ENCODE assay signal across 17 cellular contexts in the genomic region with DNA sequence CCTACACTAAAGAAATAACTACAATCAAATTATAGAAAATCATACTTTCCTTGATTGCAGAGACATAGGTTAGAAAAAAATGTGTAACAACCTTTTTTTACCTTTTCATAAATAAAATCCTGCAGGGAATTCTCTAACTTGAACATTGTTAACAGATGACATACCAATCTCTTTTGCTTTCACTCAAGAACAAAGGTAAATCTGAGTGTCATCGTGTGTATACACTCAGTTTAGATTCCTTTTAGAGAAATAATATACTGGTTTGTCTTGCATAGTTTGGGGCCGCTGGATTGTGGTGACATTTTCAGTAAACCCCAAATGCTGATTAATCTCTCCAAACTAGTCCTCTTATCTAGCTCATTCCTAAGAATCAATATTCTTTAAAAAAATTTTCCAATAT. TPM values are rescaled to one million over a fixed set of nuclear protein-coding genes. Genes with fewer than 3 reads are reported as not detected.
DNase-seq lines count a peak whose midpoint lies in the region; ATAC-seq, FAIRE-seq and TF ChIP-seq lines count a peak whose summit lies in the region.
"Had no signal": no experiment of that assay in that cellular context is flagged by ENCODE, and none has a peak within 500 bp of the region (broad histone marks: within the 10 kb centered on the region; RNA-seq: fewer than 3 reads in every experiment).

No MANE protein-coding gene starts in this region.

- POLR2A ChIA-PET in A549 (lab: Yijun Ruan, JAX) (no interaction called here), HCT116 (lab: Charles Lee) (interaction anchor here (1.1 to 8.5 kb wide), 8 partner anchors 10 to 223 kb away, joined by 3 to 71 read pairs (median 9); no protein-coding TSS in a partner anchor)

- dilution Hi-C loops in keratinocyte (cut with MboI; ENCODE audit: extremely low pct_ligation_motif_present, low sequenced_read_pairs), result loop anchor here (25.0 kb wide), 1 partner anchor 219 kb away; no protein-coding TSS in a partner anchor

- H3K27me3 Mint-ChIP-seq in activated CD8-positive, alpha-beta memory T cell treated with anti-CD3 and anti-CD28 coated beads, Interleukin-2, amount 10 ng/mL, durations not matched to agents 7 days and 5 days, result peaks cover 44% of the 10 kb centered on the region
- H3K27me3 Mint-ChIP-seq: CD4-positive, alpha-beta T cell had no signal

- H3K9me1 ChIP-seq in keratinocyte (ENCODE audit: control insufficient read depth, extremely low read depth, insufficient read depth, low read length), result no peaks in the 10 kb centered on the region

- TF ChIP-seq RAD21 in A549 (conservative IDR thresholded peaks at IDR 0.05 in 1 of 2, IDR thresholded peaks at IDR 0.05 in 1 of 2) (no peak), HCT116 (IDR thresholded peaks at IDR 0.05; ENCODE audit: low read depth) (no peak)

- H3K36me3 Mint-ChIP-seq in activated CD8-positive, alpha-beta memory T cell treated with anti-CD3 and anti-CD28 coated beads, Interleukin-2, amount 10 ng/mL, durations not matched to agents 7 days and 5 days, result no peaks in the 10 kb centered on the region

- H3K27me3 ChIP-seq in HCT116 (ENCODE audit: insufficient read depth, low read length) (no peaks in the 10 kb centered on the region), RWPE2 (ENCODE audit: insufficient read depth, poor library complexity, severe bottlenecking) (no peaks in the 10 kb centered on the region), keratinocyte (ENCODE audit: control insufficient read depth, extremely low read depth, insufficient read depth, low read length) (no peaks in the 10 kb centered on the region), MG63 (no peaks in the 10 kb centered on the region)

- H3K9me2 ChIP-seq in HCT116 (ENCODE audit: insufficient read depth), result no peaks in the 10 kb centered on the region

- H2AFZ ChIP-seq in HCT116 (ENCODE audit: low read depth, low read length, poor library complexity, severe bottlenecking) (no peak overlapping the region), keratinocyte (ENCODE audit: control insufficient read depth, low read length) (no peak overlapping the region)
- H2AFZ ChIP-seq: GM23338 had no signal

- peak overlapping the region; percentile 68 for H3K9ac ChIP-seq in HCT116 (ENCODE audit: low read length)
- no peak overlapping the region for H3K9ac ChIP-seq in keratinocyte (ENCODE audit: control insufficient read depth, extremely low read depth, insufficient read depth, low read length)

- H3K36me3 ChIP-seq in HCT116 (ENCODE audit: control insufficient read depth in 1 of 2, insufficient read depth in 2 of 2, low read length in 2 of 2), result no peaks in the 10 kb centered on the region
- no peaks in the 10 kb centered on the region for H3K36me3 ChIP-seq in RWPE2 (ENCODE audit: low read depth)
- no peaks in the 10 kb centered on the region for H3K36me3 ChIP-seq in keratinocyte (ENCODE audit: control insufficient read depth in 2 of 2, extremely low read depth in 1 of 2, insufficient read depth in 2 of 2, low read length in 2 of 2)
- no peaks in the 10 kb centered on the region for H3K36me3 ChIP-seq in MG63

- CTCF ChIA-PET in A549 (lab: Yijun Ruan, JAX), result interaction anchor here (0.9 to 1.6 kb wide), 3 partner anchors 9 to 347 kb away, joined by 3 to 6 read pairs (median 5); no protein-coding TSS in a partner anchor
- CTCF ChIA-PET in HCT116 (lab: Charles Lee), result interaction anchor here (0.8 to 1.0 kb wide), 3 partner anchors 9 to 455 kb away, joined by 3 to 4 read pairs (median 4); no protein-coding TSS in a partner anchor
- CTCF ChIA-PET in activated CD8-positive, alpha-beta memory T cell treated with anti-CD3 and anti-CD28 coated beads, Interleukin-2, amount 10 ng/mL, durations not matched to agents 7 days and 5 days (lab: Charles Lee), result interaction anchor here (0.6 to 1.9 kb wide), 4 partner anchors 9 to 463 kb away, joined by 3 to 7 read pairs (median 4); no protein-coding TSS in a partner anchor

- TF ChIP-seq CTCF in A549 (IDR thresholded peaks at IDR 0.05) (no peak), HCT116 (IDR thresholded peaks at IDR 0.05 in 2 of 3, conservative IDR thresholded peaks at IDR 0.05 in 1 of 3; ENCODE audit: borderline replicate concordance in 1 of 3, insufficient read depth in 1 of 3, low read depth in 2 of 3, low read length in 2 of 3) (no peak; a peak in 1 of 6 replicates), RWPE2 (IDR thresholded peaks at IDR 0.05; ENCODE audit: poor library complexity, severe bottlenecking) (peak; percentile 5), keratinocyte (optimal IDR thresholded peaks at IDR 0.05 in 1 of 3, IDR thresholded peaks at IDR 0.05 in 1 of 3, conservative IDR thresholded peaks at IDR 0.05 in 1 of 3; ENCODE audit: extremely low read depth in 1 of 3, insufficient read depth in 2 of 3, low read length in 3 of 3) (no peak)

- no peaks in the 10 kb centered on the region for H4K20me1 ChIP-seq in HCT116 (ENCODE audit: insufficient read depth)
- no peaks in the 10 kb centered on the region for H4K20me1 ChIP-seq in keratinocyte (ENCODE audit: control insufficient read depth, extremely low read depth, insufficient read depth, low read length)

- H3K27ac ChIP-seq in A549, result no peak overlapping the region
- H3K27ac ChIP-seq in HCT116 (ENCODE audit: low read depth, low read length), result peak overlapping the region; percentile 97
- peak overlapping the region; percentile 71 for H3K27ac ChIP-seq in RWPE2 (ENCODE audit: poor library complexity, severe bottlenecking)
- H3K27ac ChIP-seq in keratinocyte (ENCODE audit: control insufficient read depth, insufficient read depth, low read length), result no peak overlapping the region

- H3K9me3 ChIP-seq in A549, result no peaks in the 10 kb centered on the region
- no peaks in the 10 kb centered on the region for H3K9me3 ChIP-seq in HCT116 (ENCODE audit: control insufficient read depth in 1 of 2, insufficient read depth in 1 of 2, low read depth in 1 of 2, low read length in 2 of 2)
- no peaks in the 10 kb centered on the region for H3K9me3 ChIP-seq in RWPE2 (ENCODE audit: severe bottlenecking)
- H3K9me3 ChIP-seq in keratinocyte (ENCODE audit: control insufficient read depth, low read depth, low read length), result no peaks in the 10 kb centered on the region
- no peaks in the 10 kb centered on the region for H3K9me3 ChIP-seq in MG63

- DNase-seq in A549 (ENCODE audit: low read depth in 1 of 2, low spot score in 1 of 2) (no peak), HCT116 (ENCODE audit: low read depth, low spot score) (no peak), RWPE2 (ENCODE audit: low spot score) (no peak), keratinocyte (ENCODE audit: low read depth, low spot score) (no peak), MG63 (no peak)
- DNase-seq in activated CD8-positive, alpha-beta memory T cell treated with anti-CD3 and anti-CD28 coated beads, Interleukin-2, amount 10 ng/mL, durations not matched to agents 7 days and 5 days, result no peak
- no peak for DNase-seq in activated CD4-positive, alpha-beta T cell treated with anti-CD3 and anti-CD28 coated beads, Interleukin-2, amount 50 U/mL, for 1 hour
- DNase-seq: 8988T; C1 segment of cervical spinal cord; CD4-positive, alpha-beta T cell; DMS79; H7 had no signal

- H3K4me3 Mint-ChIP-seq in activated CD8-positive, alpha-beta memory T cell treated with anti-CD3 and anti-CD28 coated beads, Interleukin-2, amount 10 ng/mL, durations not matched to agents 7 days and 5 days, result no peak overlapping the region
- H3K4me3 Mint-ChIP-seq: B cell; CD4-positive, alpha-beta T cell; GM23338 had no signal

- no peak for FAIRE-seq in A549 (lab: Jason Lieb, UNC)
- no peak for FAIRE-seq in keratinocyte (lab: Jason Lieb, UNC)
- FAIRE-seq: GM18507 had no signal

- H3K27ac Mint-ChIP-seq in activated CD8-positive, alpha-beta memory T cell treated with anti-CD3 and anti-CD28 coated beads, Interleukin-2, amount 10 ng/mL, durations not matched to agents 7 days and 5 days, result no peak overlapping the region
- H3K27ac Mint-ChIP-seq: B cell; CD4-positive, alpha-beta T cell; GM23338 had no signal

- H3K4me1 ChIP-seq in A549 (0 out of 3 replicates have a peak, but pooled peaks cover 12% of the 10 kb centered on the region), HCT116 (ENCODE audit: control insufficient read depth in 1 of 2, insufficient read depth in 2 of 2, low read length in 2 of 2) (peaks cover 65 to 96% of the 10 kb centered on the region in 2 experiments), RWPE2 (ENCODE audit: insufficient read depth, poor library complexity, severe bottlenecking) (peaks cover 57% of the 10 kb centered on the region), keratinocyte (ENCODE audit: control insufficient read depth, extremely low read depth, insufficient read depth, low read length) (peaks cover 32% of the 10 kb centered on the region)

- BruUV-seq in HCT116 (replicated peaks; lab: Mats Ljungman, UMichigan), result TSS peak; percentile 50

- ATAC-seq in A549 (no peak), HCT116 (peak; percentile 12; the same call in 1 of the 2 replicates), RWPE2 (ENCODE audit: low read depth) (no peak), HG03457 (IDR thresholded peaks at IDR 0.05; ENCODE audit: unreplicated experiment) (no peak)
- ATAC-seq in activated CD8-positive, alpha-beta memory T cell treated with anti-CD3 and anti-CD28 coated beads, Interleukin-2, amount 10 ng/mL, durations not matched to agents 7 days and 5 days, result no peak
- ATAC-seq: GM23338 had no signal

- H3K4me1 Mint-ChIP-seq in activated CD8-positive, alpha-beta memory T cell treated with anti-CD3 and anti-CD28 coated beads, Interleukin-2, amount 10 ng/mL, durations not matched to agents 7 days and 5 days, result no peaks in the 10 kb centered on the region
- H3K4me1 Mint-ChIP-seq: B cell, GM23338 had no signal

- no peaks in the 10 kb centered on the region for H3K9me3 Mint-ChIP-seq in activated CD8-positive, alpha-beta memory T cell treated with anti-CD3 and anti-CD28 coated beads, Interleukin-2, amount 10 ng/mL, durations not matched to agents 7 days and 5 days (ENCODE audit: low read depth)
- H3K9me3 Mint-ChIP-seq: CD4-positive, alpha-beta T cell; GM23338 had no signal

- H3K4me3 ChIP-seq in A549 (no peak overlapping the region), HCT116 (replicated peaks in 1 of 2; ENCODE audit: low read depth in 1 of 2, low read length in 2 of 2) (peak overlapping the region in 1 of 2 experiments; percentile 28; a peak in 1 of 4 replicates), RWPE2 (ENCODE audit: severe bottlenecking) (no peak overlapping the region), keratinocyte (ENCODE audit: control insufficient read depth in 2 of 3, extremely low read depth in 1 of 3, insufficient read depth in 2 of 3, low read depth in 1 of 3, low read length in 3 of 3) (no peak overlapping the region), MG63 (no peak overlapping the region)
- H3K4me3 ChIP-seq: GM12878, GM23338 had no signal

- no peak for TF ChIP-seq POLR2A in A549 (IDR thresholded peaks at IDR 0.05; ENCODE audit: low read length)
- TF ChIP-seq POLR2A in HCT116 (IDR thresholded peaks at IDR 0.05; ENCODE audit: borderline replicate concordance, extremely low read depth, insufficient read depth, insufficient read length), result no peak

- WGBS in A549 (ENCODE audit: missing lambda C conversion rate), result 83% methylated on average over 2 of the region's 2 CpGs

- peak overlapping the region; percentile 7; the same call in 1 of the 3 replicates for H3K4me2 ChIP-seq in A549
- peak overlapping the region; percentile 70 for H3K4me2 ChIP-seq in HCT116 (ENCODE audit: low read length)
- peak overlapping the region; percentile 43 for H3K4me2 ChIP-seq in keratinocyte (ENCODE audit: control insufficient read depth, extremely low read depth, insufficient read depth, low read depth, low read length)
- H3K4me2 ChIP-seq: GM23338 had no signal

- RAD21 ChIA-PET in HCT116 (lab: Charles Lee; ENCODE audit: low non-redundant PET in 1 of 2, low total read pairs in 2 of 2, uncharacterized antibody in 2 of 2, unreplicated experiment in 2 of 2), result no interaction called here

- intact Hi-C loops in HCT116 (cut with micrococcal nuclease), result no loop called here

- no peak for TF ChIP-seq EP300 in A549 (IDR thresholded peaks at IDR 0.05)

- H3K79me2 ChIP-seq in HCT116 (ENCODE audit: insufficient read depth, low read length) (peaks cover 59% of the 10 kb centered on the region), keratinocyte (ENCODE audit: control insufficient read depth, insufficient read depth, low read length) (no peaks in the 10 kb centered on the region)

RNA-seq across cellular contexts. Expression of a gene that starts 20.8 kb away (rescaled TPM):
- polyA plus RNA-seq in A549 (2011; rRNA removed), result 2.4 and 4.1 TPM in 2 replicates
- polyA plus RNA-seq in A549 (2012; cell fraction: cytosol; rRNA removed), result 0.91 and 0.95 TPM in 2 replicates
- 2.8 TPM in 2 replicates for polyA plus RNA-seq in A549 (2012; cell fraction: nucleus; rRNA removed)
- polyA plus RNA-seq in A549 (2017; fragmentation: RNase III; extraction: RNeasy Plus Mini Kit Qiagen cat#74134 plus additional on column Dnase treatment), result 35.4 to 47.5 TPM (median 35.6 TPM) in 3 replicates
- polyA minus RNA-seq in A549 (2011; rRNA and poly(A)+ RNA removed), result 10.2 and 19.3 TPM in 2 replicates
- total RNA-seq in HCT116 (2021; ENCODE audit: unreplicated experiment), result 326 TPM
- polyA plus RNA-seq in HCT116 (2012), result 76.1 and 98.0 TPM in 2 replicates
- 24.5 to 50.3 TPM (median 48.7 TPM) in 3 replicates for polyA plus RNA-seq in keratinocyte
- polyA plus RNA-seq in keratinocyte (2011; ENCODE audit: low read depth), result 15.0 TPM
- 23.5 and 32.4 TPM in 2 replicates for polyA plus RNA-seq in keratinocyte (2011; cell fraction: cytosol; rRNA removed)
- 44.3 and 51.4 TPM in 2 replicates for polyA plus RNA-seq in keratinocyte (2011; cell fraction: nucleus; rRNA removed)
- 16.7 and 39.8 TPM in 2 replicates for polyA plus RNA-seq in keratinocyte (2012; ENCODE audit: low replicate concordance)
- polyA minus RNA-seq in keratinocyte, result 28.1 to 51.7 TPM (median 33.3 TPM) in 3 replicates
- 40.3 TPM for polyA minus RNA-seq in keratinocyte (2011; cell fraction: cytosol; rRNA and poly(A)+ RNA removed)
- polyA minus RNA-seq in keratinocyte (2011; cell fraction: nucleus; rRNA and poly(A)+ RNA removed), result 30.6 and 76.9 TPM in 2 replicates
- total RNA-seq in activated CD8-positive, alpha-beta memory T cell treated with anti-CD3 and anti-CD28 coated beads, Interleukin-2, amount 10 ng/mL, durations not matched to agents 7 days and 5 days, result 10 to 100 TPM; 44.9 to 63.7 TPM
- total RNA-seq in MG63 (2014; rRNA removed; shearing (Covaris generic); ENCODE audit: low replicate concordance), result 37.1 and 133 TPM in 2 replicates

Comparison
In these comparisons a context has a peak if more than half of its experiments do, and no peak if none do; other contexts are left out.
1. H3K27ac ChIP-seq: peak in HCT116 (single experiment) and RWPE2 (single experiment); none in A549 (0 of 2) and keratinocyte (single experiment).
2. H3K4me2 ChIP-seq: peak in every context shown above with its lines; median percentile 70 in HCT116; 43 in keratinocyte; 7 in A549.